ENCODE assay signal across 8 cellular contexts in the genomic region with DNA sequence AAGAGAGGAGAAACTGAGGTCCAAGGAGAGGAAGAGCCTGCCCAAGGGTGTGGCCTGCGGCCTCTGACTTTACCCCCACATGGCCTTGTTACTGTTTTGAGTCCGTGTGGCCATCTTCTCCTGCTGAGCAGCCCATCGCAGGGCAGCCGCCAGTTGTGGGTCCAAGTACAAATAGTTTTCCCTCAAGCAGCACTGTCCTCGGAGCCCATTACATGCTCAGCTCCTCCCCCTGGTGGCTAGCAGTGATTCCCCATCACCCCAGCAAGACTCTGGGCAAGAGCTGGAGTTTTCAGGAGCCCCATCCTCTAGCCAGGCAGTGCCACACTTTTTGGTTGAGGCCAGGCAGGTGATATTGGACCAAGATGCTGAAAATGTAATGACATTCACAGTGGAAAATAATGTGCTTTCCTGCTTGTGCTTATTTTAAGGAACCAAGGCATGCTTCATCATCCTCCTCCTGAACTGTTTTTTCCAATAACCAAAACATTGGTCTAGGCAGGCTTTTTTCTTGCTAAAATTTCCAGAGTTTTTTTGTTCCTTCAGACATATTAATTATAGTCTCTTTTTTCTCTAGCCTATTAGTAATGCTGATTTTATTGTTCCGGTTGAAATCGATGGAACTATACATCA.
A peak's percentile ranks its signal among the peaks of the same experiment; 100 is the strongest.
DNase-seq lines count a peak whose midpoint lies in the region; ATAC-seq lines count a peak whose summit lies in the region.

No MANE protein-coding gene starts in this region.

- DNase-seq in SIG-M5 treated with dmso at 0.1 percent for 504 hours (lab: John Stamatoyannopoulos, UW; ENCODE audit: unreplicated experiment) (peak; percentile 47), SIG-M5 (lab: John Stamatoyannopoulos, UW) (no peak), RKO (ENCODE audit: low spot score) (peak; percentile 49), globus pallidus (ENCODE audit: low spot score) (peak; percentile 49), pons (ENCODE audit: low spot score) (peak; percentile 65), DMS79 (lab: John Stamatoyannopoulos, UW) (no peak)
- DNase-seq in activated T-helper 9 cell treated with anti-CD3 and anti-CD28 coated beads, Interleukin-2, amount 50 U/mL, for 16 hours (ENCODE audit: low read depth) = peak; percentile 5

- peak; percentile 62 for ATAC-seq in HG02981 (IDR thresholded peaks at IDR 0.05; ENCODE audit: unreplicated experiment)

Comparison
In these comparisons a context has a peak if more than half of its experiments do, and no peak if none do; other contexts are left out.
1. DNase-seq: peak in SIG-M5 treated with dmso at 0.1 percent for 504 hours (single experiment), RKO (single experiment), activated T-helper 9 cell treated with anti-CD3 and anti-CD28 coated beads, Interleukin-2, amount 50 U/mL, for 16 hours (single experiment), globus pallidus (single experiment) and pons (single experiment); none in SIG-M5 (single experiment) and DMS79 (single experiment).